In genomic region chr11:35180311-35181233, GRCh38 we compare ENCODE assay signal across 10 cellular contexts. TPM values are rescaled to one million over a fixed set of nuclear protein-coding genes. Genes with fewer than 3 reads are reported as not detected.
DNase-seq lines count a peak whose midpoint lies in the region; ATAC-seq lines count a peak whose summit lies in the region.
"Had no signal": no experiment of that assay in that cellular context is flagged by ENCODE, and none has a peak within 500 bp of the region (broad histone marks: within the 10 kb centered on the region; RNA-seq: fewer than 3 reads in every experiment).

No MANE protein-coding gene starts in this region.

- peaks cover 90% of the 10 kb centered on the region for H3K4me1 Mint-ChIP-seq in stimulated activated naive CD8-positive, alpha-beta T cell treated with anti-CD3 and anti-CD28 coated beads, Interleukin-15, Interleukin-2, amounts not matched to agents 100 ng/mL and 50 ng/mL, for 24 hours (ENCODE audit: low read depth)
- H3K4me1 Mint-ChIP-seq in activated T-helper 17 cell treated with anti-CD3 and anti-CD28 coated beads, Interleukin-2, amount 50 U/mL, for 72 hours = peaks cover 74% of the 10 kb centered on the region

- no peak overlapping the region for H3K14ac ChIP-seq in mesenchymal stem cell (ENCODE audit: low read length in 2 of 2)

- H3K9ac ChIP-seq in mesenchymal stem cell (ENCODE audit: low read length) = peak overlapping the region; percentile 74

- H3K9me3 Mint-ChIP-seq in stimulated activated naive CD8-positive, alpha-beta T cell treated with anti-CD3 and anti-CD28 coated beads, Interleukin-15, Interleukin-2, amounts not matched to agents 100 ng/mL and 50 ng/mL, for 24 hours = no peaks in the 10 kb centered on the region
- H3K9me3 Mint-ChIP-seq in activated T-helper 17 cell treated with anti-CD3 and anti-CD28 coated beads, Interleukin-2, amount 50 U/mL, for 72 hours = no peaks in the 10 kb centered on the region

- no peak for ATAC-seq in stimulated activated naive CD8-positive, alpha-beta T cell treated with anti-CD3 and anti-CD28 coated beads, Interleukin-15, Interleukin-2, amounts not matched to agents 100 U/mL and 50 U/mL, for 24 hours
- no peak for ATAC-seq in activated T-helper 17 cell treated with anti-CD3 and anti-CD28 coated beads, Interleukin-2, amount 50 U/mL, for 72 hours (replicated peaks)
- ATAC-seq in aorta (ENCODE audit: low FRiP score) (peak; percentile 7), HG03108 (IDR thresholded peaks at IDR 0.05; ENCODE audit: unreplicated experiment) (no peak)

- no peak overlapping the region for H3K27ac ChIP-seq in mesenchymal stem cell (ENCODE audit: low read length, poor library complexity, severe bottlenecking)
- peak overlapping the region; percentile 79 to 86 for H3K27ac ChIP-seq in aorta (ENCODE audit: low read depth in 1 of 2, low read length in 2 of 2)
- H3K27ac ChIP-seq: cardiac muscle cell had no signal

- H2BK120ac ChIP-seq in mesenchymal stem cell (ENCODE audit: low read depth, low read length) = no peak overlapping the region

- no peak for DNase-seq in stimulated activated naive CD8-positive, alpha-beta T cell treated with anti-CD3 and anti-CD28 coated beads, Interleukin-15, Interleukin-2, amounts not matched to agents 100 U/mL and 50 U/mL, for 24 hours
- DNase-seq in mesenchymal stem cell = no peak
- no peak for DNase-seq in aorta
- no peak for DNase-seq in KG1 (lab: John Stamatoyannopoulos, UW)
- DNase-seq in stimulated activated naive CD4-positive, alpha-beta T cell treated with Interleukin-2 at 50 U/mL for 16 hours (lab: John Stamatoyannopoulos, UW) = no peak
- DNase-seq: NCI-H2029 had no signal

- H3K79me1 ChIP-seq in mesenchymal stem cell (replicated peaks; ENCODE audit: low read length, poor library complexity, severe bottlenecking) = peaks cover 9% of the 10 kb centered on the region

- peak overlapping the region; percentile 8 for H3K4me3 Mint-ChIP-seq in stimulated activated naive CD8-positive, alpha-beta T cell treated with anti-CD3 and anti-CD28 coated beads, Interleukin-15, Interleukin-2, amounts not matched to agents 100 ng/mL and 50 ng/mL, for 24 hours
- H3K4me3 Mint-ChIP-seq in activated T-helper 17 cell treated with anti-CD3 and anti-CD28 coated beads, Interleukin-2, amount 50 U/mL, for 72 hours = peak overlapping the region; percentile 39

- H2BK12ac ChIP-seq in mesenchymal stem cell (ENCODE audit: low read length in 2 of 2) = no peak overlapping the region

- H2BK15ac ChIP-seq in mesenchymal stem cell (ENCODE audit: low read depth, poor library complexity, severe bottlenecking) = no peak overlapping the region

- H3K27me3 Mint-ChIP-seq in stimulated activated naive CD8-positive, alpha-beta T cell treated with anti-CD3 and anti-CD28 coated beads, Interleukin-15, Interleukin-2, amounts not matched to agents 100 ng/mL and 50 ng/mL, for 24 hours = no peaks in the 10 kb centered on the region
- no peaks in the 10 kb centered on the region for H3K27me3 Mint-ChIP-seq in activated T-helper 17 cell treated with anti-CD3 and anti-CD28 coated beads, Interleukin-2, amount 50 U/mL, for 72 hours

- no peak overlapping the region for H2AFZ ChIP-seq in mesenchymal stem cell (ENCODE audit: low read depth, low read length)

- H4K91ac ChIP-seq in mesenchymal stem cell (ENCODE audit: low read length) = no peak overlapping the region

- peaks cover 85% of the 10 kb centered on the region for H3K36me3 Mint-ChIP-seq in stimulated activated naive CD8-positive, alpha-beta T cell treated with anti-CD3 and anti-CD28 coated beads, Interleukin-15, Interleukin-2, amounts not matched to agents 100 ng/mL and 50 ng/mL, for 24 hours (ENCODE audit: low read depth)
- H3K36me3 Mint-ChIP-seq in activated T-helper 17 cell treated with anti-CD3 and anti-CD28 coated beads, Interleukin-2, amount 50 U/mL, for 72 hours (ENCODE audit: low read depth) = peaks cover 98% of the 10 kb centered on the region

- peak overlapping the region; percentile 90 for H3K27ac Mint-ChIP-seq in stimulated activated naive CD8-positive, alpha-beta T cell treated with anti-CD3 and anti-CD28 coated beads, Interleukin-15, Interleukin-2, amounts not matched to agents 100 ng/mL and 50 ng/mL, for 24 hours
- H3K27ac Mint-ChIP-seq in activated T-helper 17 cell treated with anti-CD3 and anti-CD28 coated beads, Interleukin-2, amount 50 U/mL, for 72 hours = peak overlapping the region; percentile 41

- intact Hi-C loops in aorta (cut with DNase I) = loop anchor here (5.0 kb wide), 2 partner anchors 37 to 38 kb away; no protein-coding TSS in a partner anchor

- H3K4me3 ChIP-seq in mesenchymal stem cell (ENCODE audit: insufficient read depth in 1 of 2, low read depth in 1 of 2, low read length in 2 of 2) (peak overlapping the region in 1 of 2 experiments; percentile 37), aorta (ENCODE audit: low read length in 2 of 2) (no peak overlapping the region)
- H3K4me3 ChIP-seq: cardiac muscle cell had no signal

- no peaks in the 10 kb centered on the region for H3K9me3 ChIP-seq in mesenchymal stem cell (ENCODE audit: control insufficient read depth, low read length)
- H3K9me3 ChIP-seq in aorta (ENCODE audit: control insufficient read depth, low read length) = no peaks in the 10 kb centered on the region

- H2AK5ac ChIP-seq in mesenchymal stem cell (ENCODE audit: low read length, severe bottlenecking) = no peak overlapping the region

- H3K27me3 ChIP-seq in mesenchymal stem cell (ENCODE audit: control insufficient read depth in 1 of 2, insufficient read depth in 1 of 2, low read length in 2 of 2) (no peaks in the 10 kb centered on the region), aorta (ENCODE audit: control insufficient read depth in 1 of 2, insufficient read depth in 2 of 2, low read length in 1 of 2) (no peaks in the 10 kb centered on the region)
- H3K27me3 ChIP-seq: cardiac muscle cell had no signal

- H3K23ac ChIP-seq in mesenchymal stem cell (ENCODE audit: low read length in 2 of 2) = no peak overlapping the region

- peak overlapping the region; percentile 12 for H4K8ac ChIP-seq in mesenchymal stem cell (ENCODE audit: low read length)

- WGBS in mesenchymal stem cell = 85% methylated on average over 4 of the region's 5 CpGs
- WGBS in aorta, 2 donors = 29% methylated on average over 5 of the region's 5 CpGs

- H3K18ac ChIP-seq in mesenchymal stem cell (ENCODE audit: low read depth in 1 of 2, low read length in 2 of 2) = no peak overlapping the region

- H3K36me3 ChIP-seq in mesenchymal stem cell (ENCODE audit: control insufficient read depth in 1 of 2, insufficient read depth in 2 of 2, low read depth in 1 of 2, low read length in 2 of 2) = peaks cover 10 to 89% of the 10 kb centered on the region in 2 experiments
- peaks cover 11 to 12% of the 10 kb centered on the region in 2 donors for H3K36me3 ChIP-seq in aorta (ENCODE audit: control insufficient read depth in 1 of 2, insufficient read depth in 2 of 2, low read length in 1 of 2)
- H3K36me3 ChIP-seq: cardiac muscle cell had no signal

- H3K4me2 ChIP-seq in mesenchymal stem cell (ENCODE audit: low read length, poor library complexity, severe bottlenecking) = no peak overlapping the region

- no peak overlapping the region for H3K4ac ChIP-seq in mesenchymal stem cell (ENCODE audit: low read depth in 1 of 2, low read length in 2 of 2)

- H2BK5ac ChIP-seq in mesenchymal stem cell (ENCODE audit: low read depth, low read length, poor library complexity, severe bottlenecking) = no peak overlapping the region

- peaks cover 5% of the 10 kb centered on the region for H3K4me1 ChIP-seq in mesenchymal stem cell (ENCODE audit: control insufficient read depth, insufficient read depth, low read depth, low read length)
- peaks cover 5 to 20% of the 10 kb centered on the region in 2 donors for H3K4me1 ChIP-seq in aorta (ENCODE audit: control insufficient read depth in 1 of 2, insufficient read depth in 2 of 2, low read length in 2 of 2)

RNA-seq across cellular contexts. Expression of gene CD44, which starts 41.6 kb away (rescaled TPM):
- 100 to 1,000 TPM; 408 to 664 TPM for total RNA-seq in activated T-helper 17 cell treated with anti-CD3 and anti-CD28 coated beads, Interleukin-2, amount 50 U/mL, for 72 hours
- 1,373 TPM for polyA plus RNA-seq in mesenchymal stem cell (2013, experiment 1 of 2)
- polyA plus RNA-seq in mesenchymal stem cell (2013, experiment 2 of 2) = 1,315 TPM
- 100 to 1,000 TPM; 321 to 462 TPM for total RNA-seq in aorta
- polyA plus RNA-seq in aorta = 100 to 1,000 TPM in 1 of 2 donors, 10 to 100 TPM in 1; 70.0 to 113 TPM
